16 cellular contexts compared by ENCODE assay signal in the genomic region with DNA sequence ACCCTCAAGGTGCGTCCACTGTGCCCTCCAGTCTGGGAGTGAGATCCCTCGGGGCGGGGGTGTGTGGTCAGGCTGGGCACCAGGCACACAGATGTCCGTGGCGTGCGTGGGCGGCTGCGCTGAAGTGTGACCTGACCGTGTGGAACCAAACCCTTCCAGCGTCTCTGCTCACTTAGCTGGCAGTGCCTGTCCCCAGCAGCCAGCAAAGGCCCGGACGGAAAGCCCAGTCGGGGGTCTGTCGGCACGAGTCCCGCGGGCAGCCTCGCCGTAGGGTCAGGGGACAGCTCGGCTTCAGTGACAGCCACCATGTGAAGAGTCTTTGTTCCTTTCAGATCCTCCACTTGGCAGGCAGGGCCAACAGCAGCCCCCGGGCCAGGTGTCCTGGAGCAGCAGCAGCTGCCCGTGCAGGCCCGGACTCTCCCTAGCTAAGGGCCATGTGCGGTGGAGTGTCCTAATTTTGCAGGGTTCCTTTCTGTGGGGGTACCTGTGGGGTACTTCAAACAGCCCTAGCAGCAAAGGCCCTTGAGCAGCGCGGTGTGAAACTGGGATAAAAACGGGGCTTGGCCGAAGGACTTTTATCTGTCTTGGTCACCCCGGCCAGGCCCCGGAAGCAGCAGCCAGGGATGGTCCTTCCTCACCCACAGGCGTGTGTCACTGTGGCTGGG. TPM values are rescaled to one million over a fixed set of nuclear protein-coding genes. Genes with fewer than 3 reads are reported as not detected.
DNase-seq lines count a peak whose midpoint lies in the region; ATAC-seq and TF ChIP-seq lines count a peak whose summit lies in the region.
"Had no signal": no experiment of that assay in that cellular context is flagged by ENCODE, and none has a peak within 500 bp of the region (broad histone marks: within the 10 kb centered on the region; RNA-seq: fewer than 3 reads in every experiment).

No MANE protein-coding gene starts in this region.

- no peak overlapping the region for H3K4me3 ChIP-seq in mucosa of descending colon
- H3K4me3 ChIP-seq in aorta (ENCODE audit: low read length in 2 of 2), result no peak overlapping the region
- H3K4me3 ChIP-seq in MG63, result no peak overlapping the region
- H3K4me3 ChIP-seq: ovary, thyroid gland had no signal

- H3K4me1 Mint-ChIP-seq in activated naive CD4-positive, alpha-beta T cell treated with anti-CD3 and anti-CD28 coated beads, Interleukin-2, amount 10 ng/mL, durations not matched to agents 7 days and 5 days, result peaks cover 2% of the 10 kb centered on the region
- H3K4me1 Mint-ChIP-seq in activated naive CD4-positive, alpha-beta T cell treated with anti-CD3 and anti-CD28 coated beads for 36 hours (ENCODE audit: low read depth), result no peaks in the 10 kb centered on the region
- no peaks in the 10 kb centered on the region for H3K4me1 Mint-ChIP-seq in T-helper 2 cell treated with Interferon-gamma antibody and Interleukin-4, amounts not matched to agents 5 μg/mL and 100 μg/mL, for 36 hours (ENCODE audit: low read depth)

- H3K27me3 Mint-ChIP-seq in activated naive CD4-positive, alpha-beta T cell treated with anti-CD3 and anti-CD28 coated beads, Interleukin-2, amount 10 ng/mL, durations not matched to agents 7 days and 5 days, result peaks cover 51% of the 10 kb centered on the region
- H3K27me3 Mint-ChIP-seq in activated naive CD4-positive, alpha-beta T cell treated with anti-CD3 and anti-CD28 coated beads for 36 hours (ENCODE audit: low read depth), result peaks cover 4% of the 10 kb centered on the region
- H3K27me3 Mint-ChIP-seq in T-helper 2 cell treated with Interferon-gamma antibody and Interleukin-4, amounts not matched to agents 5 μg/mL and 100 μg/mL, for 36 hours (ENCODE audit: low read depth), result peaks cover 17% of the 10 kb centered on the region

- TF ChIP-seq CTCF in mucosa of descending colon (IDR thresholded peaks at IDR 0.05), result no peak

- no peak overlapping the region for H3K27ac ChIP-seq in aorta (ENCODE audit: low read depth in 1 of 2, low read length in 2 of 2)
- H3K27ac ChIP-seq: ovary, thyroid gland had no signal

- H3K36me3 ChIP-seq in mucosa of descending colon (ENCODE audit: low read depth), result no peaks in the 10 kb centered on the region
- H3K36me3 ChIP-seq in aorta (ENCODE audit: control insufficient read depth in 1 of 2, insufficient read depth in 2 of 2, low read length in 1 of 2), result no peaks in the 10 kb centered on the region
- H3K36me3 ChIP-seq in MG63, result no peaks in the 10 kb centered on the region
- H3K36me3 ChIP-seq: ovary, thyroid gland had no signal

- H3K9me3 Mint-ChIP-seq in activated naive CD4-positive, alpha-beta T cell treated with anti-CD3 and anti-CD28 coated beads, Interleukin-2, amount 10 ng/mL, durations not matched to agents 7 days and 5 days, result no peaks in the 10 kb centered on the region
- no peaks in the 10 kb centered on the region for H3K9me3 Mint-ChIP-seq in activated naive CD4-positive, alpha-beta T cell treated with anti-CD3 and anti-CD28 coated beads for 36 hours
- no peaks in the 10 kb centered on the region for H3K9me3 Mint-ChIP-seq in T-helper 2 cell treated with Interferon-gamma antibody and Interleukin-4, amounts not matched to agents 5 μg/mL and 100 μg/mL, for 36 hours
- H3K9me3 Mint-ChIP-seq: CD8-positive, alpha-beta T cell had no signal

- ATAC-seq in mucosa of descending colon (no peak), aorta (ENCODE audit: low FRiP score) (no peak)
- ATAC-seq: CD8-positive, alpha-beta T cell; esophagus mucosa had no signal

- H3K36me3 Mint-ChIP-seq in activated naive CD4-positive, alpha-beta T cell treated with anti-CD3 and anti-CD28 coated beads, Interleukin-2, amount 10 ng/mL, durations not matched to agents 7 days and 5 days, result no peaks in the 10 kb centered on the region
- no peaks in the 10 kb centered on the region for H3K36me3 Mint-ChIP-seq in activated naive CD4-positive, alpha-beta T cell treated with anti-CD3 and anti-CD28 coated beads for 36 hours (ENCODE audit: low read depth)
- no peaks in the 10 kb centered on the region for H3K36me3 Mint-ChIP-seq in T-helper 2 cell treated with Interferon-gamma antibody and Interleukin-4, amounts not matched to agents 5 μg/mL and 100 μg/mL, for 36 hours (ENCODE audit: low read depth)
- H3K36me3 Mint-ChIP-seq: CD8-positive, alpha-beta T cell had no signal

- WGBS in aorta, 2 donors, result 77 to 83% methylated on average over 31 of the region's 31 CpGs

- intact Hi-C loops in activated naive CD4-positive, alpha-beta T cell treated with anti-CD3 and anti-CD28 coated beads for 36 hours (cut with micrococcal nuclease), result no loop called here
- intact Hi-C loops in mucosa of descending colon (cut with DNase I, micrococcal nuclease) (no loop called here), aorta (cut with DNase I) (no loop called here)

- H3K27me3 ChIP-seq in aorta (ENCODE audit: control insufficient read depth in 1 of 2, insufficient read depth in 2 of 2, low read length in 1 of 2), result no peaks in the 10 kb centered on the region
- no peaks in the 10 kb centered on the region for H3K27me3 ChIP-seq in MG63
- H3K27me3 ChIP-seq: ovary, thyroid gland had no signal

- H3K4me1 ChIP-seq in mucosa of descending colon (ENCODE audit: low read depth), result no peaks in the 10 kb centered on the region
- no peaks in the 10 kb centered on the region for H3K4me1 ChIP-seq in aorta (ENCODE audit: control insufficient read depth in 1 of 2, insufficient read depth in 2 of 2, low read length in 2 of 2)
- H3K4me1 ChIP-seq: thyroid gland had no signal

- H3K4me3 Mint-ChIP-seq in activated naive CD4-positive, alpha-beta T cell treated with anti-CD3 and anti-CD28 coated beads, Interleukin-2, amount 10 ng/mL, durations not matched to agents 7 days and 5 days, result no peak overlapping the region
- no peak overlapping the region for H3K4me3 Mint-ChIP-seq in activated naive CD4-positive, alpha-beta T cell treated with anti-CD3 and anti-CD28 coated beads for 36 hours
- H3K4me3 Mint-ChIP-seq in T-helper 2 cell treated with Interferon-gamma antibody and Interleukin-4, amounts not matched to agents 5 μg/mL and 100 μg/mL, for 36 hours, result no peak overlapping the region
- H3K4me3 Mint-ChIP-seq: CD8-positive, alpha-beta T cell had no signal

- CTCF ChIA-PET in activated naive CD4-positive, alpha-beta T cell treated with anti-CD3 and anti-CD28 coated beads, Interleukin-2, amount 10 ng/mL, durations not matched to agents 7 days and 5 days (lab: Charles Lee), result no interaction called here
- CTCF ChIA-PET in activated naive CD4-positive, alpha-beta T cell treated with anti-CD3 and anti-CD28 coated beads for 36 hours (lab: Charles Lee), result no interaction called here

- H3K27ac Mint-ChIP-seq in activated naive CD4-positive, alpha-beta T cell treated with anti-CD3 and anti-CD28 coated beads, Interleukin-2, amount 10 ng/mL, durations not matched to agents 7 days and 5 days, result no peak overlapping the region
- H3K27ac Mint-ChIP-seq in activated naive CD4-positive, alpha-beta T cell treated with anti-CD3 and anti-CD28 coated beads for 36 hours, result no peak overlapping the region
- no peak overlapping the region for H3K27ac Mint-ChIP-seq in T-helper 2 cell treated with Interferon-gamma antibody and Interleukin-4, amounts not matched to agents 5 μg/mL and 100 μg/mL, for 36 hours
- H3K27ac Mint-ChIP-seq: CD8-positive, alpha-beta T cell had no signal

- DNase-seq in activated naive CD4-positive, alpha-beta T cell treated with anti-CD3 and anti-CD28 coated beads, Interleukin-2, amount 10 ng/mL, durations not matched to agents 7 days and 5 days, result peak; percentile 7
- no peak for DNase-seq in activated naive CD4-positive, alpha-beta T cell treated with anti-CD3 and anti-CD28 coated beads for 36 hours
- DNase-seq in globus pallidus (ENCODE audit: low spot score) (peak; percentile 60), mucosa of descending colon (peak in 2 of 3 donors; percentile 20 to 48), aorta (peak; percentile 42 to 71), NCI-H1105 treated with DMSO at 0.1 percent for 48 hours (lab: John Stamatoyannopoulos, UW) (no peak), MG63 (no peak)
- DNase-seq in T-helper 2 cell treated with Interferon-gamma antibody and Interleukin-4, amounts not matched to agents 5 μg/mL and 100 μg/mL, for 36 hours (ENCODE audit: low spot score), result no peak
- DNase-seq: activated CD4-positive, alpha-beta T cell treated with anti-CD3 and anti-CD28 coated beads for 1 hour; NCI-H1930; NCI-H524 treated with DMSO at 0.1 percent for 48 hours; thyroid gland had no signal

- H3K9me3 ChIP-seq in mucosa of descending colon (no peaks in the 10 kb centered on the region), aorta (ENCODE audit: control insufficient read depth, low read length) (no peaks in the 10 kb centered on the region), MG63 (no peaks in the 10 kb centered on the region)
- H3K9me3 ChIP-seq: ovary, thyroid gland had no signal

RNA-seq across cellular contexts. Expression of gene TTLL10, which starts 11.6 kb away (rescaled TPM):
- total RNA-seq in activated naive CD4-positive, alpha-beta T cell treated with anti-CD3 and anti-CD28 coated beads for 36 hours, result not detected
- total RNA-seq in mucosa of descending colon, result 1 to 10 TPM in 2 of 3 donors, under 1 TPM in 1; 0.32 to 4.4 (median 1.8) TPM
- total RNA-seq in aorta, result under 1 TPM in 1 of 2 donors, not detected in 1; 0.15 TPM
- not detected for polyA plus RNA-seq in aorta
- not detected in 2 replicates for total RNA-seq in MG63 (2014; rRNA removed; shearing (Covaris generic); ENCODE audit: low replicate concordance)
- total RNA-seq: CD8-positive, alpha-beta T cell; liver had no signal
- polyA plus RNA-seq: liver, ovary had no signal

RNA-seq across cellular contexts. Expression of gene TNFRSF18, which starts 21.2 kb away (rescaled TPM):
- 10 to 100 TPM; 30.7 to 31.0 TPM for total RNA-seq in activated naive CD4-positive, alpha-beta T cell treated with anti-CD3 and anti-CD28 coated beads for 36 hours
- total RNA-seq in mucosa of descending colon (1 to 10 TPM; 1.6 to 2.2 (median 2.2) TPM), aorta (1 to 10 TPM; 1.0 to 1.1 TPM)
- polyA plus RNA-seq in aorta, result 1 to 10 TPM in 1 of 2 donors, not detected in 1; 1.3 TPM
- not detected in 2 replicates for total RNA-seq in MG63 (2014; rRNA removed; shearing (Covaris generic); ENCODE audit: low replicate concordance)

RNA-seq across cellular contexts. Expression of gene TNFRSF4, which starts 28.7 kb away (rescaled TPM):
- 100 to 1,000 TPM; 107 to 110 TPM for total RNA-seq in activated naive CD4-positive, alpha-beta T cell treated with anti-CD3 and anti-CD28 coated beads for 36 hours
- total RNA-seq in mucosa of descending colon (1 to 10 TPM in 1 of 3 donors, under 1 TPM in 2; 0.69 to 1.2 (median 0.80) TPM), aorta (1 to 10 TPM; 1.6 to 3.5 TPM)
- 1 to 10 TPM in 1 of 2 donors, not detected in 1; 1.0 TPM for polyA plus RNA-seq in aorta
- not detected in 2 replicates for total RNA-seq in MG63 (2014; rRNA removed; shearing (Covaris generic); ENCODE audit: low replicate concordance)

RNA-seq across cellular contexts. Expression of gene SDF4, which starts 46.6 kb away (rescaled TPM):
- total RNA-seq in activated naive CD4-positive, alpha-beta T cell treated with anti-CD3 and anti-CD28 coated beads for 36 hours, result 10 to 100 TPM; 74.7 to 79.5 TPM
- total RNA-seq in mucosa of descending colon (100 to 1,000 TPM; 169 to 257 (median 226) TPM), aorta (100 to 1,000 TPM; 138 to 140 TPM)
- polyA plus RNA-seq in aorta, result 100 to 1,000 TPM in 1 of 2 donors, 10 to 100 TPM in 1; 73.3 to 158 TPM
- 93.0 and 126 TPM in 2 replicates for total RNA-seq in MG63 (2014; rRNA removed; shearing (Covaris generic); ENCODE audit: low replicate concordance)

RNA-seq across cellular contexts. Expression of gene B3GALT6, which starts 46.8 kb away (rescaled TPM):
- 1 to 10 TPM; 8.7 to 9.9 TPM for total RNA-seq in activated naive CD4-positive, alpha-beta T cell treated with anti-CD3 and anti-CD28 coated beads for 36 hours
- total RNA-seq in mucosa of descending colon (10 to 100 TPM in 1 of 3 donors, 1 to 10 TPM in 2; 7.3 to 12.5 (median 9.0) TPM), aorta (10 to 100 TPM; 11.3 to 12.8 TPM)
- 1 to 10 TPM; 2.5 to 9.3 TPM for polyA plus RNA-seq in aorta
- 36.6 and 37.4 TPM in 2 replicates for total RNA-seq in MG63 (2014; rRNA removed; shearing (Covaris generic); ENCODE audit: low replicate concordance)

Comparison
In these comparisons a context has a peak if more than half of its experiments do, and no peak if none do; other contexts are left out.
1. DNase-seq: peak in activated naive CD4-positive, alpha-beta T cell treated with anti-CD3 and anti-CD28 coated beads, Interleukin-2, amount 10 ng/mL, durations not matched to agents 7 days and 5 days (single experiment), globus pallidus (single experiment), mucosa of descending colon (2 of 3) and aorta (2 of 2); none in activated naive CD4-positive, alpha-beta T cell treated with anti-CD3 and anti-CD28 coated beads for 36 hours (single experiment), T-helper 2 cell treated with Interferon-gamma antibody and Interleukin-4, amounts not matched to agents 5 μg/mL and 100 μg/mL, for 36 hours (single experiment), NCI-H1105 treated with DMSO at 0.1 percent for 48 hours (single experiment) and MG63 (single experiment).
2. RNA of gene TNFRSF18, which starts 21.2 kb away (total RNA-seq): 30.7 to 31.0 TPM in activated naive CD4-positive, alpha-beta T cell treated with anti-CD3 and anti-CD28 coated beads for 36 hours; 1.6 to 2.2 TPM in mucosa of descending colon, 1.0 to 1.1 TPM in aorta and not detected in MG63; every median in the first group is over 4 times any median in the second.
3. RNA of gene TNFRSF4, which starts 28.7 kb away (total RNA-seq): 107 to 110 TPM in activated naive CD4-positive, alpha-beta T cell treated with anti-CD3 and anti-CD28 coated beads for 36 hours; 1.6 to 3.5 TPM in aorta, 0.69 to 1.2 TPM in mucosa of descending colon and not detected in MG63; every median in the first group is over 10 times any median in the second.